ENCODE assay signal across 11 cellular contexts in the genomic region with DNA sequence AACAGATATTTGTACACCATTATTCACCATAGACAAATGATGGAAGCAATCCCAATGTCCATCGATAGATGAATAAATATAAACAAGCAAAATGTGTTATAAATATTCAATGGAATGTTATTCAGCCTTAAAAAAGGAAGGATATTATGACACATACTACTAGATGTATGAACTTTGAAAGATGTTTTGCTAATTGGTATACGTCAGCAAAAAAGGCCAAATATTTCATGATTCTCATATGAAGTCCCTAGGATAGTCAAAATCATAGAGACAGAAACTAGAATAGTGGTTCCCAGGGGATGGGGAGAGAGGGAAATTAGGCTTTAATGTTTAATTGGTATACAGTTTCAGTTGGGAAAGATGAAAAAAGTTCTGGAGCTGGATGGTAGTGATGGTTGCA.
"Had no signal": no experiment of that assay in that cellular context is flagged by ENCODE, and none has a peak within 500 bp of the region (broad histone marks: within the 10 kb centered on the region; RNA-seq: fewer than 3 reads in every experiment).

No MANE protein-coding gene starts in this region.

- H3K4me1 ChIP-seq: HAP-1 had no signal

- ATAC-seq: GM23338, HCT116 had no signal

- DNase-seq: GM23248, GOT3, H7, H9, HCEC 1CT, HFFc6 had no signal

- H3K9ac ChIP-seq: GM23248 had no signal

- H3K4me3 ChIP-seq: GM23248, GM23338, HAP-1 had no signal

- H3K27ac ChIP-seq: GM23248 had no signal

- H3K36me3 ChIP-seq: HAP-1 had no signal

- FAIRE-seq: H1, H54 had no signal

- H3K4me2 ChIP-seq: GM23338 had no signal

- H2AFZ ChIP-seq: GM23248, GM23338 had no signal

- H3K9me3 ChIP-seq: HAP-1 had no signal
